24 cellular contexts compared by ENCODE assay signal in genomic region chr3:106117490-106117858, GRCh38.
"Had no signal": no experiment of that assay in that cellular context is flagged by ENCODE, and none has a peak within 500 bp of the region (broad histone marks: within the 10 kb centered on the region; RNA-seq: fewer than 3 reads in every experiment).

No MANE protein-coding gene starts in this region.

- H3K9me3 Mint-ChIP-seq: T-cell had no signal

- H3K4me3 Mint-ChIP-seq: activated CD4-positive, alpha-beta memory T cell treated with anti-CD3 and anti-CD28 coated beads for 36 hours; activated CD4-positive, alpha-beta T cell treated with anti-CD3 and anti-CD28 coated beads, Interleukin-2, amount 10 ng/mL, durations not matched to agents 7 days and 5 days; activated naive CD4-positive, alpha-beta T cell treated with anti-CD3 and anti-CD28 coated beads, Interleukin-2, amount 10 ng/mL, durations not matched to agents 7 days and 5 days; activated naive CD8-positive, alpha-beta T cell treated with anti-CD3 and anti-CD28 coated beads for 36 hours; activated T-cell treated with anti-CD3 and anti-CD28 coated beads, Interleukin-2, amount 50 U/mL, for 72 hours; T-cell had no signal

- H3K27me3 Mint-ChIP-seq: activated CD4-positive, alpha-beta memory T cell treated with anti-CD3 and anti-CD28 coated beads for 36 hours; activated CD4-positive, alpha-beta T cell treated with anti-CD3 and anti-CD28 coated beads, Interleukin-2, amount 10 ng/mL, durations not matched to agents 7 days and 5 days; activated naive CD4-positive, alpha-beta T cell treated with anti-CD3 and anti-CD28 coated beads, Interleukin-2, amount 10 ng/mL, durations not matched to agents 7 days and 5 days; activated naive CD8-positive, alpha-beta T cell treated with anti-CD3 and anti-CD28 coated beads for 36 hours; T-cell had no signal

- H3K36me3 Mint-ChIP-seq: activated CD4-positive, alpha-beta memory T cell treated with anti-CD3 and anti-CD28 coated beads for 36 hours; T-cell had no signal

- DNase-seq: activated CD4-positive, alpha-beta memory T cell treated with anti-CD3 and anti-CD28 coated beads for 36 hours; activated CD4-positive, alpha-beta T cell treated with anti-CD3 and anti-CD28 coated beads, Interleukin-2, amount 10 ng/mL, durations not matched to agents 7 days and 5 days; activated CD4-positive, CD25-positive, alpha-beta regulatory T cell; activated CD8-positive, alpha-beta memory T cell treated with anti-CD3 and anti-CD28 coated beads for 24 hours; activated gamma-delta T cell treated with Interleukin-2 at 50 U/mL for 16 hours; activated naive CD4-positive, alpha-beta T cell treated with anti-CD3 and anti-CD28 coated beads, Interleukin-2, amount 10 ng/mL, durations not matched to agents 7 days and 5 days; activated naive CD8-positive, alpha-beta T cell treated with anti-CD3 and anti-CD28 coated beads for 36 hours; activated T-cell treated with anti-CD3 and anti-CD28 coated beads, Interleukin-2, amount 50 U/mL, for 72 hours; anterior cingulate cortex; caudate nucleus; KG1; NCI-H1092; NCI-H1417; NCI-H1930; NCI-H2107; NCI-H2171 treated with DMSO at 0.1 percent for 48 hours; NCI-H226; NCI-H526; NCI-H774; T-cell had no signal

- H3K27ac ChIP-seq: SK-N-MC, VCaP had no signal

- H3K27ac Mint-ChIP-seq: activated CD4-positive, alpha-beta memory T cell treated with anti-CD3 and anti-CD28 coated beads for 36 hours; activated CD4-positive, alpha-beta T cell treated with anti-CD3 and anti-CD28 coated beads, Interleukin-2, amount 10 ng/mL, durations not matched to agents 7 days and 5 days; activated naive CD4-positive, alpha-beta T cell treated with anti-CD3 and anti-CD28 coated beads, Interleukin-2, amount 10 ng/mL, durations not matched to agents 7 days and 5 days; activated naive CD8-positive, alpha-beta T cell treated with anti-CD3 and anti-CD28 coated beads for 36 hours; activated T-cell treated with anti-CD3 and anti-CD28 coated beads, Interleukin-2, amount 50 U/mL, for 72 hours; activated T-helper 2 cell treated with anti-CD3 and anti-CD28 coated beads, Interferon-gamma antibody, Interleukin-2, Interleukin-4, amounts not matched to agents 10 μg/mL and 5 μg/mL and 100 μg/mL, durations not matched to agents 14 hours and 24 hours and 36 hours; T-cell had no signal

- ATAC-seq: activated T-cell treated with anti-CD3 and anti-CD28 coated beads, Interleukin-2, amount 50 U/mL, for 72 hours; Right ventricle myocardium inferior; T-cell had no signal
